Comparison of ENCODE assay signal across 19 cellular contexts in genomic region chr4:190119474-190119873, GRCh38. TPM values are rescaled to one million over a fixed set of nuclear protein-coding genes. Genes with fewer than 3 reads are reported as not detected.
"Had no signal": no experiment of that assay in that cellular context is flagged by ENCODE, and none has a peak within 500 bp of the region (broad histone marks: within the 10 kb centered on the region; RNA-seq: fewer than 3 reads in every experiment).

No MANE protein-coding gene starts in this region.

RNA-seq across cellular contexts. Expression of gene DUX4, which starts 54.1 kb away (rescaled TPM):
- total RNA-seq: cardiac muscle cell; chondrocyte; colonic mucosa; endodermal cell; esophagus muscularis mucosa; left ventricle myocardium inferior; lung; mononuclear cell; natural killer cell treated with Interleukin-12 subunit alpha and Interleukin-12 subunit beta and Interleukin-15 and Interleukin-18, amount 100 ng/mL, for 72 hours; neural crest cell; osteoblast; posterior vena cava; pulmonary artery endothelial cell; sigmoid colon; spleen; thoracic aorta; tibial nerve; vagina had no signal
- polyA plus RNA-seq: cardiac muscle cell, keratinocyte, lung, sigmoid colon, spleen had no signal

RNA-seq across cellular contexts. Expression of gene DBET, which starts 55.2 kb away (rescaled TPM):
- total RNA-seq: cardiac muscle cell; chondrocyte; colonic mucosa; endodermal cell; esophagus muscularis mucosa; left ventricle myocardium inferior; lung; mononuclear cell; natural killer cell treated with Interleukin-12 subunit alpha and Interleukin-12 subunit beta and Interleukin-15 and Interleukin-18, amount 100 ng/mL, for 72 hours; neural crest cell; osteoblast; posterior vena cava; pulmonary artery endothelial cell; sigmoid colon; spleen; thoracic aorta; tibial nerve; vagina had no signal
- polyA plus RNA-seq: cardiac muscle cell, keratinocyte, lung, sigmoid colon, spleen had no signal
